In the genomic region with DNA sequence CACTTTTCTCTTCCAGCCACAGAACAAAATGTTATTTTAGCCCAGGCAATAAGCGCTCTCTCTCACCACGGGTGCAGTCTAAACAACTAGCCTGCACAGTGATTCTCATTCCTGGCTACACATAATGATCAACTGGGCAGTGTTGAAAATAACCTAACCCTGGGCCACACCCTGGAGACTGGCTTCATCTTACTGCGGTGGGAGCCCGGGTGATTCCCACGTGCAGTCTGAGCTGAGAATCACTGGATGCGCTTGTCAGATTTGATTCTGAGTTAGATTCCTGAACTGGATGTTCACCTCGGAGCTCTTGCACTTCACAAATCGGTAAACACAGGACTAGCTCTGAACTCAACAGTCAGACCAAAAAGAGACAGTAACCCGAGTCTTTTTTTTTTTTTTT, we compare ENCODE assay signal across 10 cellular contexts. TPM values are rescaled to one million over a fixed set of nuclear protein-coding genes. Genes with fewer than 3 reads are reported as not detected.
DNase-seq lines count a peak whose midpoint lies in the region; ATAC-seq and TF ChIP-seq lines count a peak whose summit lies in the region.
"Had no signal": no experiment of that assay in that cellular context is flagged by ENCODE, and none has a peak within 500 bp of the region (broad histone marks: within the 10 kb centered on the region; RNA-seq: fewer than 3 reads in every experiment).

No MANE protein-coding gene starts in this region.

- H3K4me3 ChIP-seq in Panc1 (ENCODE audit: low read depth in 2 of 2, low read length in 2 of 2) (no peak overlapping the region), fibroblast of mammary gland (ENCODE audit: control insufficient read depth, low read depth, low read length) (no peak overlapping the region)

- no peaks in the 10 kb centered on the region for H3K9me3 Mint-ChIP-seq in activated CD4-positive, alpha-beta T cell treated with anti-CD3 and anti-CD28 coated beads, Interleukin-2, amount 10 ng/mL, durations not matched to agents 24 days and 14 days
- H3K9me3 Mint-ChIP-seq in stimulated activated naive B cell treated with anti-CD40 and anti-IgM and Interleukin-4, amounts not matched to agents 10 μg/mL and 1 μg/mL and 100 μg/mL, for 72 hours = no peaks in the 10 kb centered on the region

- intact Hi-C loops in activated CD4-positive, alpha-beta T cell treated with anti-CD3 and anti-CD28 coated beads, Interleukin-2, amount 10 ng/mL, durations not matched to agents 24 days and 14 days (cut with micrococcal nuclease) = loop anchor here (2.0 to 5.0 kb wide), 2 partner anchors 14 to 57 kb away; a partner anchor contains a TSS
- intact Hi-C loops in Panc1 (cut with micrococcal nuclease; ENCODE audit: unreplicated experiment) = no loop called here

- H3K9me3 ChIP-seq in Panc1 (ENCODE audit: control insufficient read depth, insufficient read depth, low read depth, low read length) = no peaks in the 10 kb centered on the region

- no TSS peak for BruUV-seq in Panc1 (replicated peaks; lab: Mats Ljungman, UMichigan)

- H3K4me1 Mint-ChIP-seq in activated CD4-positive, alpha-beta T cell treated with anti-CD3 and anti-CD28 coated beads, Interleukin-2, amount 10 ng/mL, durations not matched to agents 24 days and 14 days = peaks cover 74% of the 10 kb centered on the region
- peaks cover 45 to 74% of the 10 kb centered on the region in 2 donors for H3K4me1 Mint-ChIP-seq in stimulated activated naive B cell treated with anti-CD40 and anti-IgM and Interleukin-4, amounts not matched to agents 10 μg/mL and 1 μg/mL and 100 μg/mL, for 72 hours

- peak; percentile 37; the same call in 1 of the 2 replicates for ATAC-seq in Panc1
- ATAC-seq in stimulated activated naive B cell treated with anti-CD40 and anti-IgM and Interleukin-4, amounts not matched to agents 10 μg/mL and 1 μg/mL and 100 μg/mL, for 72 hours (replicated peaks) = peak; percentile 23 to 44

- H3K27me3 ChIP-seq in Panc1 (ENCODE audit: control insufficient read depth, insufficient read depth, low read length) = no peaks in the 10 kb centered on the region

- in situ Hi-C loops in Panc1 (cut with HindIII; ENCODE audit: low pct_unique_long_range_greater_than_20kb, low sequenced_read_pairs) = no loop called here

- H3K27ac ChIP-seq in Panc1 (ENCODE audit: low read length) = peak overlapping the region; percentile 12; the same call in 1 of the 2 replicates

- peaks cover 62% of the 10 kb centered on the region for H3K36me3 Mint-ChIP-seq in activated CD4-positive, alpha-beta T cell treated with anti-CD3 and anti-CD28 coated beads, Interleukin-2, amount 10 ng/mL, durations not matched to agents 24 days and 14 days (ENCODE audit: low read depth)
- peaks cover 35 to 62% of the 10 kb centered on the region in 2 donors for H3K36me3 Mint-ChIP-seq in stimulated activated naive B cell treated with anti-CD40 and anti-IgM and Interleukin-4, amounts not matched to agents 10 μg/mL and 1 μg/mL and 100 μg/mL, for 72 hours

- H3K4me1 ChIP-seq in Panc1 (ENCODE audit: control insufficient read depth, insufficient read depth, low read length) = peaks cover 21% of the 10 kb centered on the region

- CTCF ChIA-PET in Panc1 (lab: Charles Lee) = no interaction called here

- TF ChIP-seq CTCF in Panc1 (IDR thresholded peaks at IDR 0.05) = no peak
- TF ChIP-seq CTCF in fibroblast of mammary gland (conservative IDR thresholded peaks at IDR 0.05; ENCODE audit: control insufficient read depth, insufficient read depth, low read depth, low read length) = no peak

- H3K36me3 ChIP-seq in Panc1 (ENCODE audit: control insufficient read depth, insufficient read depth, low read length) = no peaks in the 10 kb centered on the region

- peak; percentile 80 for DNase-seq in activated CD4-positive, alpha-beta T cell treated with anti-CD3 and anti-CD28 coated beads, Interleukin-2, amount 10 ng/mL, durations not matched to agents 24 days and 14 days
- DNase-seq in activated CD4-positive, alpha-beta T cell treated with anti-CD3 and anti-CD28 coated beads, Interleukin-2, amount 50 U/mL, for 1 hour = no peak
- DNase-seq in Panc1 (ENCODE audit: low read depth, low spot score) (no peak), fibroblast of mammary gland (ENCODE audit: low read depth) (peak; percentile 50), occipital lobe (lab: John Stamatoyannopoulos, UW) (no peak), MV-4-11 (lab: John Stamatoyannopoulos, UW) (no peak), cortex of kidney (lab: John Stamatoyannopoulos, UW) (no peak)
- DNase-seq in stimulated activated naive B cell treated with anti-CD40 and anti-IgM and Interleukin-4, amounts not matched to agents 10 μg/mL and 1 μg/mL and 100 μg/mL, for 72 hours = no peak
- DNase-seq: ACHN, NCI-H1694 treated with DMSO at 0.1 percent for 48 hours had no signal

- no peaks in the 10 kb centered on the region for H3K27me3 Mint-ChIP-seq in activated CD4-positive, alpha-beta T cell treated with anti-CD3 and anti-CD28 coated beads, Interleukin-2, amount 10 ng/mL, durations not matched to agents 24 days and 14 days
- H3K27me3 Mint-ChIP-seq in stimulated activated naive B cell treated with anti-CD40 and anti-IgM and Interleukin-4, amounts not matched to agents 10 μg/mL and 1 μg/mL and 100 μg/mL, for 72 hours = no peaks in the 10 kb centered on the region

- POLR2A ChIA-PET in Panc1 (lab: Charles Lee) = interaction anchor here (0.6 kb wide), 2 partner anchors 17 to 26 kb away, joined by 7 to 18 read pairs; no protein-coding TSS in a partner anchor

- H3K27ac Mint-ChIP-seq in activated CD4-positive, alpha-beta T cell treated with anti-CD3 and anti-CD28 coated beads, Interleukin-2, amount 10 ng/mL, durations not matched to agents 24 days and 14 days = peak overlapping the region; percentile 88
- peak overlapping the region; percentile 77 for H3K27ac Mint-ChIP-seq in stimulated activated naive B cell treated with anti-CD40 and anti-IgM and Interleukin-4, amounts not matched to agents 10 μg/mL and 1 μg/mL and 100 μg/mL, for 72 hours

- peak overlapping the region; percentile 82 for H3K4me3 Mint-ChIP-seq in activated CD4-positive, alpha-beta T cell treated with anti-CD3 and anti-CD28 coated beads, Interleukin-2, amount 10 ng/mL, durations not matched to agents 24 days and 14 days
- peak overlapping the region; percentile 78 to 81 for H3K4me3 Mint-ChIP-seq in stimulated activated naive B cell treated with anti-CD40 and anti-IgM and Interleukin-4, amounts not matched to agents 10 μg/mL and 1 μg/mL and 100 μg/mL, for 72 hours

RNA-seq across cellular contexts. Expression of a gene that starts 14.9 kb away (rescaled TPM):
- total RNA-seq in activated CD4-positive, alpha-beta T cell treated with anti-CD3 and anti-CD28 coated beads, Interleukin-2, amount 10 ng/mL, durations not matched to agents 24 days and 14 days = 86.1 and 90.5 TPM in 2 replicates
- total RNA-seq in Panc1 (2021; ENCODE audit: unreplicated experiment) = 47.1 TPM
- polyA plus RNA-seq in Panc1 (2012; ENCODE audit: insufficient read length) = 18.0 TPM
- total RNA-seq in occipital lobe = 5.9 TPM

RNA-seq across cellular contexts. Expression of a gene that starts 58.8 kb away (rescaled TPM):
- 36.5 and 38.5 TPM in 2 replicates for total RNA-seq in activated CD4-positive, alpha-beta T cell treated with anti-CD3 and anti-CD28 coated beads, Interleukin-2, amount 10 ng/mL, durations not matched to agents 24 days and 14 days
- 27.3 TPM for total RNA-seq in Panc1 (2021; ENCODE audit: unreplicated experiment)
- 8.3 TPM for polyA plus RNA-seq in Panc1 (2012; ENCODE audit: insufficient read length)
- total RNA-seq in occipital lobe = 10.8 TPM

Comparison
In these comparisons a context has a peak if more than half of its experiments do, and no peak if none do; other contexts are left out.
1. DNase-seq: peak in activated CD4-positive, alpha-beta T cell treated with anti-CD3 and anti-CD28 coated beads, Interleukin-2, amount 10 ng/mL, durations not matched to agents 24 days and 14 days (single experiment) and fibroblast of mammary gland (single experiment); none in activated CD4-positive, alpha-beta T cell treated with anti-CD3 and anti-CD28 coated beads, Interleukin-2, amount 50 U/mL, for 1 hour (single experiment), Panc1 (single experiment), stimulated activated naive B cell treated with anti-CD40 and anti-IgM and Interleukin-4, amounts not matched to agents 10 μg/mL and 1 μg/mL and 100 μg/mL, for 72 hours (single experiment), occipital lobe (single experiment), MV-4-11 (single experiment) and cortex of kidney (single experiment).